ENCODE assay signal across 20 cellular contexts in the genomic region with DNA sequence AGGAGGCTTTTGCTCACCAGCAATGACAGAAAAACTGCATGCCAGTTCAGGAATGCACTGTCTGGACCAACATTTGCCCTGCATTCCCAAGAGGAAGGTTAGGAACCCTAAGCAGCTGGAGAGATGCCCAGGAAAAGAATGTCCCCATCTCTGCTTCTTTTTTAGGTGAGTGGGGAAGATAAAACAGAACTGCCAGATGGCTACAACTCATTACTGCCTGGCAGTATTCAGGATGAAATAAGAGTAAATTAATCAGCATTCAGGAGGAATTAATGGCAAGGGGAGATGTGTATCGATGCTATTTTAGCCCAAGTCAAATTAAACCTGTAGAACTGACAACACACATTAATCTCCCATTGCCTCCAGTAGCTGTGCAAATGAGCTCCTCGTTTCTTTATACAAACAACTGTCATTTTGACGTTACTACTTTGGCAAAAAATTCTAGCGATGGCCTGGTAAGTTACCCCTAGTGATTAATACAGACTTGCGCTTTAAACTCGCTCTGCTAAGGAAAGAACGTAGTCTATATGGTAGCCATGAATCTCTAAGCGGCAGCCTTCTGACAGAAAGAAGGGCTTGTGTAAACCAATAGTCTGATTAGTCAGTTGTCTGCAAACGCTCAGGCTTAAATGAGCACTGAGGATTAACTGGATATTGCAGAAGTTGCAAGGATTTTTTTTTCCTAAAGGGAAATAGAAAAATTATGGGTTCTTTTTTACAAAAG. TPM values are rescaled to one million over a fixed set of nuclear protein-coding genes. Genes with fewer than 3 reads are reported as not detected.
DNase-seq lines count a peak whose midpoint lies in the region; ATAC-seq and TF ChIP-seq lines count a peak whose summit lies in the region.
"Had no signal": no experiment of that assay in that cellular context is flagged by ENCODE, and none has a peak within 500 bp of the region (broad histone marks: within the 10 kb centered on the region; RNA-seq: fewer than 3 reads in every experiment).

No MANE protein-coding gene starts in this region.

- no peaks in the 10 kb centered on the region for H3K9me3 Mint-ChIP-seq in immature natural killer cell
- H3K9me3 Mint-ChIP-seq: activated naive CD4-positive, alpha-beta T cell treated with anti-CD3 and anti-CD28 coated beads, Interleukin-2, amount 50 U/mL, for 72 hours; CD8-positive, alpha-beta T cell; endodermal cell had no signal

- WGBS in smooth muscle cell (ENCODE audit: low lambda C conversion rate), result 38% methylated on average over 9 of the region's 9 CpGs
- WGBS in prostate gland, result 26% methylated on average over 9 of the region's 9 CpGs

- H3K27ac ChIP-seq in smooth muscle cell (ENCODE audit: low read depth), result no peak overlapping the region
- no peak overlapping the region for H3K27ac ChIP-seq in prostate gland
- H3K27ac ChIP-seq: 22Rv1, ovary had no signal

- no peak for TF ChIP-seq POLR2A in prostate gland (IDR thresholded peaks at IDR 0.05)

- H3K4me2 ChIP-seq in smooth muscle cell, result peak overlapping the region; percentile 70

- H3K27me3 ChIP-seq in smooth muscle cell (ENCODE audit: low read depth) (no peaks in the 10 kb centered on the region), prostate gland (replicated peaks; ENCODE audit: insufficient read depth) (no peaks in the 10 kb centered on the region)
- H3K27me3 ChIP-seq: ovary had no signal

- no peaks in the 10 kb centered on the region for H4K20me1 ChIP-seq in smooth muscle cell (ENCODE audit: low read depth)

- intact Hi-C loops in prostate gland (cut with DNase I), result no loop called here

- no peaks in the 10 kb centered on the region for H3K36me3 ChIP-seq in smooth muscle cell (ENCODE audit: low read depth)
- H3K36me3 ChIP-seq in prostate gland, result no peaks in the 10 kb centered on the region
- H3K36me3 ChIP-seq: ovary had no signal

- H3K27ac Mint-ChIP-seq in immature natural killer cell, result no peak overlapping the region
- H3K27ac Mint-ChIP-seq: activated naive CD4-positive, alpha-beta T cell treated with anti-CD3 and anti-CD28 coated beads, Interleukin-2, amount 50 U/mL, for 72 hours; CD8-positive, alpha-beta T cell; endodermal cell had no signal

- DNase-seq in NCI-H1105 treated with DMSO at 0.1 percent for 48 hours (lab: John Stamatoyannopoulos, UW) (peak; percentile 27), NCI-H1105 (lab: John Stamatoyannopoulos, UW) (no peak), foreskin fibroblast (peak; percentile 32 to 53), smooth muscle cell (lab: John Stamatoyannopoulos, UW; ENCODE audit: unreplicated experiment) (no peak), prostate gland (ENCODE audit: low spot score) (no peak), immature natural killer cell (no peak)
- DNase-seq: activated CD4-positive, alpha-beta T cell treated with anti-CD3 and anti-CD28 coated beads for 4 hours; CD8-positive, alpha-beta T cell; endodermal cell; Karpas-422; midbrain; NCI-H187 treated with DMSO at 0.1 percent for 48 hours; NCI-H748 treated with DMSO at 0.1 percent for 48 hours; ovary; T-helper 2 cell had no signal

- peaks cover 0 to 4% (median 2%) of the 10 kb centered on the region in 3 donors for H3K27me3 Mint-ChIP-seq in immature natural killer cell (ENCODE audit: low read depth in 3 of 3)

- H2AFZ ChIP-seq in smooth muscle cell (ENCODE audit: low read depth), result no peak overlapping the region

- H3K4me3 Mint-ChIP-seq in immature natural killer cell, result no peak overlapping the region
- H3K4me3 Mint-ChIP-seq: CD8-positive, alpha-beta T cell; endodermal cell had no signal

- H3K9me3 ChIP-seq in smooth muscle cell (replicated peaks; ENCODE audit: low read depth) (no peaks in the 10 kb centered on the region), prostate gland (no peaks in the 10 kb centered on the region)
- H3K9me3 ChIP-seq: ovary had no signal

- no peak overlapping the region for H3K9ac ChIP-seq in smooth muscle cell (ENCODE audit: low read depth)

- peaks cover 3% of the 10 kb centered on the region for H3K4me1 ChIP-seq in smooth muscle cell (ENCODE audit: low read depth)
- H3K4me1 ChIP-seq in prostate gland (replicated peaks), result no peaks in the 10 kb centered on the region

- no peaks in the 10 kb centered on the region for H3K4me1 Mint-ChIP-seq in immature natural killer cell
- H3K4me1 Mint-ChIP-seq: endodermal cell had no signal

- no peak for TF ChIP-seq CTCF in foreskin fibroblast (IDR thresholded peaks at IDR 0.05; ENCODE audit: low read depth, low read length)
- TF ChIP-seq CTCF in smooth muscle cell (IDR thresholded peaks at IDR 0.05; ENCODE audit: borderline replicate concordance, insufficient read depth, poor library complexity, severe bottlenecking), result no peak
- TF ChIP-seq CTCF in prostate gland (IDR thresholded peaks at IDR 0.05), result no peak

- peaks cover 0 to 3% (median 0%) of the 10 kb centered on the region in 3 donors for H3K36me3 Mint-ChIP-seq in immature natural killer cell
- H3K36me3 Mint-ChIP-seq: activated naive CD4-positive, alpha-beta T cell treated with anti-CD3 and anti-CD28 coated beads, Interleukin-2, amount 50 U/mL, for 72 hours; CD8-positive, alpha-beta T cell had no signal

- H3K4me3 ChIP-seq in foreskin fibroblast (ENCODE audit: low read depth in 1 of 2, low read length in 2 of 2), result no peak overlapping the region
- no peak overlapping the region for H3K4me3 ChIP-seq in smooth muscle cell
- H3K4me3 ChIP-seq in prostate gland, result no peak overlapping the region
- H3K4me3 ChIP-seq: ovary had no signal

- H3K79me2 ChIP-seq in smooth muscle cell (ENCODE audit: low read depth), result no peaks in the 10 kb centered on the region

- peak; percentile 89 for ATAC-seq in SK-N-SH treated with all-trans-retinoic acid at 6 μM for 48 hours
- ATAC-seq in GM21381 (IDR thresholded peaks at IDR 0.05; ENCODE audit: unreplicated experiment), result no peak
- ATAC-seq: activated naive CD4-positive, alpha-beta T cell treated with anti-CD3 and anti-CD28 coated beads, Interleukin-2, amount 50 U/mL, for 72 hours; CD8-positive, alpha-beta T cell had no signal

- no peaks in the 10 kb centered on the region for H3F3A ChIP-seq in smooth muscle cell (ENCODE audit: low read depth)

TF ChIP-seq in SK-N-SH treated with all-trans-retinoic acid at 6 μM for 48 hours, 23 proteins besides CTCF, POLR2A, EP300 and RAD21:
- TF ChIP-seq ZFP30 (CRISPR knock-in tag; IDR thresholded peaks at IDR 0.05) (no peak), TOX (CRISPR knock-in tag; IDR thresholded peaks at IDR 0.05; ENCODE audit: borderline replicate concordance) (0 out of 2 replicates have a peak, but pooled peaks have one; percentile 5)
TF ChIP-seq in SK-N-SH treated with all-trans-retinoic acid at 6 μM for 48 hours: peak in this region for 1.

RNA-seq across cellular contexts. Expression of a gene that starts 16.7 kb away (rescaled TPM):
- total RNA-seq in smooth muscle cell (not detected in 2 replicates), prostate gland (under 1 TPM in 1 of 2 donors, not detected in 1; 0.28 TPM)
- polyA plus RNA-seq in smooth muscle cell (0.09 TPM in 1 of 2 replicates, not detected in the other), immature natural killer cell (not detected)
- total RNA-seq: activated naive CD4-positive, alpha-beta T cell treated with anti-CD3 and anti-CD28 coated beads, Interleukin-2, amount 50 U/mL, for 72 hours; cardiac septum; CD8-positive, alpha-beta T cell had no signal

Comparison
In these comparisons a context has a peak if more than half of its experiments do, and no peak if none do; other contexts are left out.
1. DNase-seq: peak in NCI-H1105 treated with DMSO at 0.1 percent for 48 hours (single experiment) and foreskin fibroblast (2 of 2); none in NCI-H1105 (single experiment), smooth muscle cell (single experiment), prostate gland (single experiment) and immature natural killer cell (0 of 3).